ENCODE assay signal across 8 cellular contexts in genomic region chr15:58748040-58748786, GRCh38. TPM values are rescaled to one million over a fixed set of nuclear protein-coding genes. Genes with fewer than 3 reads are reported as not detected.
DNase-seq lines count a peak whose midpoint lies in the region; ATAC-seq and TF ChIP-seq lines count a peak whose summit lies in the region.

No MANE protein-coding gene starts in this region.

- peak overlapping the region; percentile 87 for H3K4me3 ChIP-seq in HEK293 (ENCODE audit: low read depth, low read length)

- intact Hi-C loops in CD14-positive monocyte (cut with micrococcal nuclease) = loop anchor here (1.0 to 10.0 kb wide), 3 partner anchors 8 to 223 kb away; no protein-coding TSS in a partner anchor

- no peaks in the 10 kb centered on the region for H3K9me3 ChIP-seq in HEK293 (ENCODE audit: control insufficient read depth, insufficient read depth, low read depth, low read length)

- TF ChIP-seq CTCF in CD14-positive monocyte (IDR thresholded peaks at IDR 0.05) (no peak), HEK293 (tag by site-specific recombination; IDR thresholded peaks at IDR 0.05) (no peak), osteocyte (IDR thresholded peaks at IDR 0.05) (no peak)

- CTCF ChIA-PET in HEK293 (lab: Yijun Ruan, JAX) = no interaction called here

- peaks cover 7% of the 10 kb centered on the region; the same call in 1 of the 2 replicates for H3K4me1 ChIP-seq in HEK293 (ENCODE audit: control insufficient read depth, insufficient read depth, low read length)

- H3K27ac ChIP-seq in HEK293 (ENCODE audit: extremely low read depth, low read depth, low read length) (peak overlapping the region; percentile 93), epithelial cell of prostate (peak overlapping the region; percentile 92)

- ATAC-seq in HG02885 (IDR thresholded peaks at IDR 0.05; ENCODE audit: poor library complexity, unreplicated experiment) = no peak

- H3K4me1 Mint-ChIP-seq in CD14-positive monocyte = peaks cover 44% of the 10 kb centered on the region
- peaks cover 31% of the 10 kb centered on the region for H3K4me1 Mint-ChIP-seq in osteocyte (ENCODE audit: unreplicated experiment)

- peaks cover 7 to 10% of the 10 kb centered on the region in 2 donors for H3K36me3 Mint-ChIP-seq in CD14-positive monocyte
- peaks cover 3% of the 10 kb centered on the region for H3K36me3 Mint-ChIP-seq in osteocyte (ENCODE audit: unreplicated experiment)

- peaks cover 0 to 5% (median 0%) of the 10 kb centered on the region in 7 donors for H3K9me3 Mint-ChIP-seq in CD14-positive monocyte
- no peaks in the 10 kb centered on the region for H3K9me3 Mint-ChIP-seq in osteocyte (ENCODE audit: unreplicated experiment)

- H3K27ac Mint-ChIP-seq in CD14-positive monocyte (peak overlapping the region; percentile 94 to 98 (median 96)), osteocyte (ENCODE audit: unreplicated experiment) (peak overlapping the region; percentile 85)

- POLR2A ChIA-PET in HEK293 (lab: Yijun Ruan, JAX) = interaction anchor here (5.1 kb wide), 1 partner anchor 23 kb away, joined by 62 read pairs; the partner anchor contains the start of gene MINDY2

- DNase-seq in CD14-positive monocyte (ENCODE audit: low spot score) = no peak
- peak; percentile 28 to 29 for DNase-seq in activated CD4-positive, alpha-beta T cell treated with anti-CD3 and anti-CD28 coated beads for 4 hours
- DNase-seq in epithelial cell of prostate (ENCODE audit: low read depth, low spot score) = no peak
- no peak for DNase-seq in osteocyte (ENCODE audit: extremely low spot score, unreplicated experiment)
- DNase-seq in HuH-7.5 (ENCODE audit: low spot score) = no peak
- DNase-seq in NCI-H748 (lab: John Stamatoyannopoulos, UW; ENCODE audit: unreplicated experiment) = no peak

- H3K36me3 ChIP-seq in HEK293 (ENCODE audit: control insufficient read depth in 2 of 2, insufficient read depth in 1 of 2, low read length in 2 of 2) = no peaks in the 10 kb centered on the region

- H3K27me3 Mint-ChIP-seq in CD14-positive monocyte (ENCODE audit: low read depth in 3 of 3) (peaks cover 0 to 3% (median 0%) of the 10 kb centered on the region in 3 donors), osteocyte (ENCODE audit: unreplicated experiment) (no peaks in the 10 kb centered on the region)

- H3K4me3 Mint-ChIP-seq in CD14-positive monocyte = peak overlapping the region; percentile 96 to 98
- H3K4me3 Mint-ChIP-seq in osteocyte (ENCODE audit: unreplicated experiment) = peak overlapping the region; percentile 96

TF ChIP-seq in HEK293, 187 proteins besides CTCF, POLR2A, EP300 and RAD21:
- TF ChIP-seq GLI4 (tag by site-specific recombination; IDR thresholded peaks at IDR 0.05) (no peak), EGR2 (tag by site-specific recombination; IDR thresholded peaks at IDR 0.05; ENCODE audit: low read depth) (peak; percentile 28; the same call in 1 of the 2 replicates), ZNF76 (tag by site-specific recombination; IDR thresholded peaks at IDR 0.05; ENCODE audit: borderline replicate concordance, low read depth) (no peak), IKZF3 (tag by site-specific recombination; IDR thresholded peaks at IDR 0.05) (no peak), PRDM1 (tag by site-specific recombination; IDR thresholded peaks at IDR 0.05) (peak; percentile 61; the same call in 1 of the 2 replicates), KLF16 (tag by site-specific recombination; IDR thresholded peaks at IDR 0.05) (no peak), ZFHX2 (tag by site-specific recombination; conservative IDR thresholded peaks at IDR 0.05) (peak; percentile 35; the same call in 1 of the 2 replicates), PBX3 (CRISPR knock-in tag; IDR thresholded peaks at IDR 0.05) (no peak)

RNA-seq across cellular contexts. Expression of gene ADAM10, which starts 1.3 kb away (rescaled TPM):
- polyA plus RNA-seq in CD14-positive monocyte = 100 to 1,000 TPM; 149 to 269 TPM
- total RNA-seq in osteocyte = 169 and 175 TPM in 2 replicates

RNA-seq across cellular contexts. Expression of gene MINDY2, which starts 22.9 kb away (rescaled TPM):
- 10 to 100 TPM in 1 of 2 donors, 1 to 10 TPM in 1; 3.4 to 10.9 TPM for polyA plus RNA-seq in CD14-positive monocyte
- 15.1 and 18.6 TPM in 2 replicates for total RNA-seq in osteocyte

Comparison
In these comparisons a context has a peak if more than half of its experiments do, and no peak if none do; other contexts are left out.
1. DNase-seq: peak in activated CD4-positive, alpha-beta T cell treated with anti-CD3 and anti-CD28 coated beads for 4 hours (2 of 2); none in CD14-positive monocyte (single experiment), epithelial cell of prostate (single experiment), osteocyte (single experiment), HuH-7.5 (single experiment) and NCI-H748 (single experiment).